In genomic region chr9:100492952-100493351, GRCh38 we compare ENCODE assay signal across 14 cellular contexts. TPM values are rescaled to one million over a fixed set of nuclear protein-coding genes. Genes with fewer than 3 reads are reported as not detected.
A peak's percentile ranks its signal among the peaks of the same experiment; 100 is the strongest.
DNase-seq lines count a peak whose midpoint lies in the region; ATAC-seq and TF ChIP-seq lines count a peak whose summit lies in the region.
"Had no signal": no experiment of that assay in that cellular context is flagged by ENCODE, and none has a peak within 500 bp of the region (broad histone marks: within the 10 kb centered on the region; RNA-seq: fewer than 3 reads in every experiment).

No MANE protein-coding gene starts in this region.

- H3K4me1 Mint-ChIP-seq in chondrocyte (ENCODE audit: low read depth), result peaks cover 6% of the 10 kb centered on the region
- H3K4me1 Mint-ChIP-seq: activated naive CD8-positive, alpha-beta T cell treated with anti-CD3 and anti-CD28 coated beads for 36 hours; stimulated activated naive B cell treated with anti-CD40 and anti-IgM and Interleukin-4, amounts not matched to agents 10 μg/mL and 1 μg/mL and 100 μg/mL, for 72 hours had no signal

- H3K9me3 ChIP-seq in mesenchymal stem cell (ENCODE audit: control insufficient read depth, low read length) (no peaks in the 10 kb centered on the region), hepatocyte (ENCODE audit: low read depth) (no peaks in the 10 kb centered on the region)
- H3K9me3 ChIP-seq: spleen had no signal

- H3K27me3 ChIP-seq in mesenchymal stem cell (ENCODE audit: control insufficient read depth in 1 of 2, insufficient read depth in 1 of 2, low read length in 2 of 2), result no peaks in the 10 kb centered on the region
- H3K27me3 ChIP-seq in hepatocyte, result no peaks in the 10 kb centered on the region
- H3K27me3 ChIP-seq: spleen had no signal

- no peaks in the 10 kb centered on the region for H3K9me2 ChIP-seq in hepatocyte (replicated peaks; ENCODE audit: insufficient read depth)

- H3K36me3 Mint-ChIP-seq in chondrocyte (ENCODE audit: low read depth), result no peaks in the 10 kb centered on the region
- H3K36me3 Mint-ChIP-seq: activated naive CD8-positive, alpha-beta T cell treated with anti-CD3 and anti-CD28 coated beads for 36 hours; stimulated activated naive B cell treated with anti-CD40 and anti-IgM and Interleukin-4, amounts not matched to agents 10 μg/mL and 1 μg/mL and 100 μg/mL, for 72 hours had no signal

- peak; percentile 46 for TF ChIP-seq CTCF in chondrocyte (IDR thresholded peaks at IDR 0.05)
- TF ChIP-seq CTCF in hepatocyte (IDR thresholded peaks at IDR 0.05; ENCODE audit: poor library complexity), result no peak

- 100% methylated on average over 1 of the region's 2 CpGs for WGBS in mesenchymal stem cell
- WGBS in hepatocyte (ENCODE audit: low lambda C conversion rate, missing lambda C conversion rate), result 82% methylated on average over 2 of the region's 2 CpGs

- no peak overlapping the region for H2BK120ac ChIP-seq in mesenchymal stem cell (ENCODE audit: low read depth, low read length)

- peaks cover 39% of the 10 kb centered on the region for H3K79me2 ChIP-seq in hepatocyte

- no peak overlapping the region for H2AK5ac ChIP-seq in mesenchymal stem cell (ENCODE audit: low read length, severe bottlenecking)

- no peak overlapping the region for H3K23ac ChIP-seq in mesenchymal stem cell (ENCODE audit: low read length in 2 of 2)

- no peak overlapping the region for H3K14ac ChIP-seq in mesenchymal stem cell (ENCODE audit: low read length in 2 of 2)

- H3K9me3 Mint-ChIP-seq in chondrocyte (ENCODE audit: low read depth), result no peaks in the 10 kb centered on the region
- H3K9me3 Mint-ChIP-seq: activated naive CD8-positive, alpha-beta T cell treated with anti-CD3 and anti-CD28 coated beads for 36 hours; stimulated activated naive B cell treated with anti-CD40 and anti-IgM and Interleukin-4, amounts not matched to agents 10 μg/mL and 1 μg/mL and 100 μg/mL, for 72 hours had no signal

- no peak overlapping the region for H3K18ac ChIP-seq in mesenchymal stem cell (ENCODE audit: low read depth in 1 of 2, low read length in 2 of 2)

- no peaks in the 10 kb centered on the region for H3K36me3 ChIP-seq in mesenchymal stem cell (ENCODE audit: control insufficient read depth in 1 of 2, insufficient read depth in 2 of 2, low read depth in 1 of 2, low read length in 2 of 2)
- H3K36me3 ChIP-seq in hepatocyte (replicated peaks; ENCODE audit: insufficient read depth, low read depth), result no peaks in the 10 kb centered on the region
- H3K36me3 ChIP-seq: spleen had no signal

- H3K4me1 ChIP-seq in mesenchymal stem cell (ENCODE audit: control insufficient read depth, insufficient read depth, low read depth, low read length) (no peaks in the 10 kb centered on the region), hepatocyte (ENCODE audit: insufficient read depth) (no peaks in the 10 kb centered on the region)
- H3K4me1 ChIP-seq: spleen had no signal

- no peak overlapping the region for H3K4ac ChIP-seq in mesenchymal stem cell (ENCODE audit: low read depth in 1 of 2, low read length in 2 of 2)

- no peak overlapping the region for H3K4me2 ChIP-seq in mesenchymal stem cell (ENCODE audit: low read length, poor library complexity, severe bottlenecking)
- no peak overlapping the region for H3K4me2 ChIP-seq in hepatocyte

- H3K4me3 ChIP-seq in mesenchymal stem cell (ENCODE audit: insufficient read depth in 1 of 2, low read depth in 1 of 2, low read length in 2 of 2) (no peak overlapping the region), hepatocyte (no peak overlapping the region)
- H3K4me3 ChIP-seq: spleen had no signal

- no peak overlapping the region for H2BK15ac ChIP-seq in mesenchymal stem cell (ENCODE audit: low read depth, poor library complexity, severe bottlenecking)

- H2BK5ac ChIP-seq in mesenchymal stem cell (ENCODE audit: low read depth, low read length, poor library complexity, severe bottlenecking), result no peak overlapping the region

- peak; percentile 57 for DNase-seq in ELR (ENCODE audit: low read depth)
- peak; percentile 43 for DNase-seq in NCI-H226
- no peak for DNase-seq in chondrocyte (ENCODE audit: low spot score)
- DNase-seq in mesenchymal stem cell, result peak; percentile 40
- DNase-seq in activated effector memory CD4-positive, alpha-beta T cell treated with anti-CD3 and anti-CD28 coated beads, Interleukin-2, amount 50 U/mL, for 16 hours, result no peak
- no peak for DNase-seq in hepatocyte (ENCODE audit: low spot score)
- DNase-seq in cerebellar nuclear complex (lab: John Stamatoyannopoulos, UW), result no peak
- DNase-seq: activated CD4-positive, alpha-beta T cell treated with anti-CD3 and anti-CD28 coated beads for 1 hour; activated naive CD8-positive, alpha-beta T cell treated with anti-CD3 and anti-CD28 coated beads for 36 hours; NCI-H748 treated with DMSO at 0.1 percent for 48 hours; spleen; stimulated activated naive B cell treated with anti-CD40 and anti-IgM and Interleukin-4, amounts not matched to agents 10 μg/mL and 1 μg/mL and 100 μg/mL, for 72 hours had no signal

- H4K20me1 ChIP-seq in hepatocyte (ENCODE audit: insufficient read depth, poor library complexity, severe bottlenecking), result peaks cover 4% of the 10 kb centered on the region

- H3K9ac ChIP-seq in mesenchymal stem cell (ENCODE audit: low read length), result peak overlapping the region; percentile 25

- no peak overlapping the region for H2AFZ ChIP-seq in mesenchymal stem cell (ENCODE audit: low read depth, low read length)
- H2AFZ ChIP-seq in hepatocyte, result no peak overlapping the region

- H3K27me3 Mint-ChIP-seq in chondrocyte (ENCODE audit: low read depth), result no peaks in the 10 kb centered on the region
- H3K27me3 Mint-ChIP-seq: activated naive CD8-positive, alpha-beta T cell treated with anti-CD3 and anti-CD28 coated beads for 36 hours had no signal

- no peak overlapping the region for H4K8ac ChIP-seq in mesenchymal stem cell (ENCODE audit: low read length)

- no peak for ATAC-seq in HG03457 (IDR thresholded peaks at IDR 0.05; ENCODE audit: unreplicated experiment)
- ATAC-seq: stimulated activated naive B cell treated with anti-CD40 and anti-IgM and Interleukin-4, amounts not matched to agents 10 μg/mL and 1 μg/mL and 100 μg/mL, for 72 hours had no signal

- no peak overlapping the region for H3K4me3 Mint-ChIP-seq in chondrocyte (ENCODE audit: unreplicated experiment)
- H3K4me3 Mint-ChIP-seq: activated naive CD8-positive, alpha-beta T cell treated with anti-CD3 and anti-CD28 coated beads for 36 hours; stimulated activated naive B cell treated with anti-CD40 and anti-IgM and Interleukin-4, amounts not matched to agents 10 μg/mL and 1 μg/mL and 100 μg/mL, for 72 hours had no signal

- H4K91ac ChIP-seq in mesenchymal stem cell (ENCODE audit: low read length), result no peak overlapping the region

- no peak overlapping the region for H3K27ac ChIP-seq in mesenchymal stem cell (ENCODE audit: low read length, poor library complexity, severe bottlenecking)
- no peak overlapping the region for H3K27ac ChIP-seq in hepatocyte
- H3K27ac ChIP-seq: spleen had no signal

- no peak overlapping the region for H3K27ac Mint-ChIP-seq in chondrocyte (ENCODE audit: unreplicated experiment)
- H3K27ac Mint-ChIP-seq: activated naive CD8-positive, alpha-beta T cell treated with anti-CD3 and anti-CD28 coated beads for 36 hours; stimulated activated naive B cell treated with anti-CD40 and anti-IgM and Interleukin-4, amounts not matched to agents 10 μg/mL and 1 μg/mL and 100 μg/mL, for 72 hours had no signal

- H3K79me1 ChIP-seq in mesenchymal stem cell (replicated peaks; ENCODE audit: low read length, poor library complexity, severe bottlenecking), result peaks cover 9% of the 10 kb centered on the region

- H2BK12ac ChIP-seq in mesenchymal stem cell (ENCODE audit: low read length in 2 of 2), result no peak overlapping the region

RNA-seq across cellular contexts. Expression of gene TMEFF1, which starts 20.0 kb away (rescaled TPM):
- total RNA-seq in chondrocyte (1.3 to 3.1 TPM (median 3.0 TPM) in 3 replicates), hepatocyte (8.7 and 13.7 TPM in 2 replicates)
- 0.21 TPM for polyA plus RNA-seq in mesenchymal stem cell (2013, experiment 1 of 2)
- polyA plus RNA-seq in mesenchymal stem cell (2013, experiment 2 of 2), result 0.30 TPM
- 5.4 and 5.9 TPM in 2 replicates for polyA plus RNA-seq in hepatocyte
- total RNA-seq: mononuclear cell had no signal

Comparison
In these comparisons a context has a peak if more than half of its experiments do, and no peak if none do; other contexts are left out.
1. DNase-seq: peak in ELR (single experiment), NCI-H226 (single experiment) and mesenchymal stem cell (single experiment); none in chondrocyte (single experiment), activated effector memory CD4-positive, alpha-beta T cell treated with anti-CD3 and anti-CD28 coated beads, Interleukin-2, amount 50 U/mL, for 16 hours (single experiment), hepatocyte (single experiment) and cerebellar nuclear complex (0 of 2).